ENCODE assay signal across 10 cellular contexts in genomic region chr2:127632592-127633489, GRCh38. TPM values are rescaled to one million over a fixed set of nuclear protein-coding genes. Genes with fewer than 3 reads are reported as not detected.
DNase-seq lines count a peak whose midpoint lies in the region; ATAC-seq and TF ChIP-seq lines count a peak whose summit lies in the region.
"Had no signal": no experiment of that assay in that cellular context is flagged by ENCODE, and none has a peak within 500 bp of the region (broad histone marks: within the 10 kb centered on the region; RNA-seq: fewer than 3 reads in every experiment).

No MANE protein-coding gene starts in this region.

- DNase-seq in GM06990 (ENCODE audit: extremely low read depth, insufficient read length): peak; percentile 72
- peak; percentile 53 for DNase-seq in GM19238 (ENCODE audit: insufficient read length, low spot score)
- no peak for DNase-seq in lower lobe of right lung
- no peak for DNase-seq in stimulated activated naive CD4-positive, alpha-beta T cell treated with Interleukin-2 at 50 U/mL for 16 hours (lab: John Stamatoyannopoulos, UW)
- DNase-seq in islet precursor cell: no peak
- no peak for DNase-seq in SW 1271 (lab: John Stamatoyannopoulos, UW)
- DNase-seq: occipital lobe, PC-9 had no signal

- peak overlapping the region; percentile 24 for H3K27ac ChIP-seq in lower lobe of right lung
- H3K27ac ChIP-seq: PC-9 had no signal

- intact Hi-C loops in lower lobe of right lung (cut with DNase I): no loop called here

- H3K4me3 ChIP-seq in GM06990 (replicated peaks; ENCODE audit: low read depth, low read length) (no peak overlapping the region), lower lobe of right lung (no peak overlapping the region)
- H3K4me3 ChIP-seq: PC-9 had no signal

- H3K4me1 ChIP-seq in lower lobe of right lung: peaks cover 66% of the 10 kb centered on the region

- no peak for TF ChIP-seq CTCF in GM06990 (IDR thresholded peaks at IDR 0.05; ENCODE audit: insufficient read depth, low read length, poor library complexity, severe bottlenecking)
- TF ChIP-seq CTCF in lower lobe of right lung (IDR thresholded peaks at IDR 0.05): no peak

- no peaks in the 10 kb centered on the region for H3K27me3 ChIP-seq in GM06990 (replicated peaks; ENCODE audit: control insufficient read depth, insufficient read depth, low read length)
- no peaks in the 10 kb centered on the region for H3K27me3 ChIP-seq in lower lobe of right lung (ENCODE audit: low read depth)

- no peaks in the 10 kb centered on the region for H3K9me3 ChIP-seq in lower lobe of right lung

- peak; percentile 44 for ATAC-seq in HG03469 (IDR thresholded peaks at IDR 0.05; ENCODE audit: unreplicated experiment)
- ATAC-seq in lower lobe of right lung: no peak
- no peak for ATAC-seq in HG02938 (IDR thresholded peaks at IDR 0.05; ENCODE audit: unreplicated experiment)

- H3K36me3 ChIP-seq in GM06990 (ENCODE audit: control insufficient read depth, insufficient read depth, low read length): no peaks in the 10 kb centered on the region
- no peaks in the 10 kb centered on the region for H3K36me3 ChIP-seq in lower lobe of right lung

RNA-seq across cellular contexts. Expression of gene GPR17, which starts 13.1 kb away (rescaled TPM):
- total RNA-seq in lower lobe of right lung: 0.18 TPM
- total RNA-seq: PC-9 had no signal

RNA-seq across cellular contexts. Expression of gene LIMS2, which starts 42.5 kb away (rescaled TPM):
- total RNA-seq in lower lobe of right lung: 148 TPM

Comparison
In these comparisons a context has a peak if more than half of its experiments do, and no peak if none do; other contexts are left out.
1. DNase-seq: peak in GM06990 (single experiment) and GM19238 (single experiment); none in lower lobe of right lung (single experiment), stimulated activated naive CD4-positive, alpha-beta T cell treated with Interleukin-2 at 50 U/mL for 16 hours (single experiment), islet precursor cell (single experiment) and SW 1271 (0 of 2).